In the genomic region with DNA sequence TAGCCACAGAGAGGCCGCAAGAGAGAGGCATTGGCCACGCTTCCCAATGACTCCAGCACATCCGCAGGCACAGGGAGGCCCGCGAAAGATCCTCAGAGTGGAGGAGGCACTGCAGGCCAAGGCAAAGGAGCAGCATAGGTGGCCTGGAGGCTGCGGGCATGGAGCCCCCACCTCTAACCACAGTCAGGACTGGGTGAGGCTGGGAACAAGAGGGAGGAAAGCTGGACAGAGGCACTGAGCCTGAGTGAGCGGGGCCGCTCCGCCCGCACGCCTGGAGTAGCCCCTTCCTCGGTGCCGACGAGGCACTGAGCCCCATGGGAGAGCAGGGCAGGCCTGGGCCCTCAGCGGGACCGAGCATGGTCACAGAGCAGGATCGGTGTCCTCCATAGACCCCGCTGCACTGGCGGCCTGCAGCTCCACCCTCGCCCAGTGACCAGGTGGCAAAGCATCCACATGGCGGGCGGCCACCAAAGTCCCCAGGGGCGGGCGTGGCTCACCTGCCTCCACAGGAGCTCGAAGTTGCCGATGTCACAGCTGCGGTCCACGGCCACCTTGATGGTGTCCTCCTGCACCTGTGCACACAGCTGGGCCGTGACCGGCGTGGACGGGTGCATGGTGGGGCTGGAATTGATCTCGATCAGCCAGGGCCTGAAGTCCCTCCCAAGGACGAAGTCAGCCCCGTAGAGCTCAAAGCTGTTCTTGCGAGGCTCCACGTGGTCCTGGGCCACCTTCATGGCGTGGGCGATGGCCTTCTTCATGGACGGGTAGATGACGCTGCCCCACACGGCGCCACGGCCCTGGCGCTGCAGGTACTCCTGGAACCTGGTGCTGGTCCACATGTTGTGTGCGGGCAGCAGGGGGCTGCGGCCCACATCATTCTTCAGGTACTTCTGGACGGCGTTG, we compare ENCODE assay signal across 38 cellular contexts. TPM values are rescaled to one million over a fixed set of nuclear protein-coding genes. Genes with fewer than 3 reads are reported as not detected.
DNase-seq lines count a peak whose midpoint lies in the region; ATAC-seq and TF ChIP-seq lines count a peak whose summit lies in the region.
"Had no signal": no experiment of that assay in that cellular context is flagged by ENCODE, and none has a peak within 500 bp of the region (broad histone marks: within the 10 kb centered on the region; RNA-seq: fewer than 3 reads in every experiment).

No MANE protein-coding gene starts in this region.

- no peaks in the 10 kb centered on the region for H4K20me1 ChIP-seq in Karpas-422 (ENCODE audit: insufficient read depth, low read depth, low read length)

- no peaks in the 10 kb centered on the region for H3K36me3 Mint-ChIP-seq in natural killer cell
- H3K36me3 Mint-ChIP-seq: activated naive CD8-positive, alpha-beta T cell treated with anti-CD3 and anti-CD28 coated beads, Interleukin-2, amount 10 ng/mL, durations not matched to agents 7 days and 5 days; memory B cell had no signal

- CTCF ChIA-PET in RWPE1 (lab: Yijun Ruan, JAX): interaction anchor here (0.6 to 1.7 kb wide), 4 partner anchors 73 to 302 kb away, joined by 3 to 12 read pairs (median 6); no protein-coding TSS in a partner anchor

- no peaks in the 10 kb centered on the region for H3K9me3 Mint-ChIP-seq in natural killer cell
- H3K9me3 Mint-ChIP-seq: activated CD4-positive, alpha-beta memory T cell treated with anti-CD3 and anti-CD28 coated beads, Interleukin-2, amount 10 ng/mL, durations not matched to agents 7 days and 5 days; activated naive CD8-positive, alpha-beta T cell treated with anti-CD3 and anti-CD28 coated beads, Interleukin-2, amount 10 ng/mL, durations not matched to agents 7 days and 5 days; memory B cell; neural crest cell had no signal

- H3K27ac Mint-ChIP-seq in natural killer cell: no peak overlapping the region
- H3K27ac Mint-ChIP-seq: activated CD4-positive, alpha-beta memory T cell treated with anti-CD3 and anti-CD28 coated beads, Interleukin-2, amount 10 ng/mL, durations not matched to agents 7 days and 5 days; activated naive CD8-positive, alpha-beta T cell treated with anti-CD3 and anti-CD28 coated beads, Interleukin-2, amount 10 ng/mL, durations not matched to agents 7 days and 5 days; memory B cell; T-helper 17 cell had no signal

- no peaks in the 10 kb centered on the region for H3K27me3 Mint-ChIP-seq in natural killer cell (ENCODE audit: low read depth in 2 of 2)

- no peak overlapping the region for H3K27ac ChIP-seq in coronary artery
- no peak overlapping the region for H3K27ac ChIP-seq in Karpas-422 (ENCODE audit: low read length)
- no peak overlapping the region for H3K27ac ChIP-seq in RWPE1
- H3K27ac ChIP-seq: ascending aorta, SK-N-MC, stomach had no signal

- H3K27me3 ChIP-seq in BE2C (0 out of 2 replicates have a peak, but pooled peaks cover 4% of the 10 kb centered on the region), Karpas-422 (ENCODE audit: low read length) (no peaks in the 10 kb centered on the region)
- H3K27me3 ChIP-seq: ascending aorta had no signal

- intact Hi-C loops in posterior vena cava (cut with DNase I) (loop anchor here (2.0 kb wide), 2 partner anchors 103 to 105 kb away; no protein-coding TSS in a partner anchor), natural killer cell (cut with micrococcal nuclease) (no loop called here)

- H3K4me3 ChIP-seq in BE2C (ENCODE audit: low read depth, low read length) (no peak overlapping the region), coronary artery (no peak overlapping the region), Karpas-422 (ENCODE audit: low read length) (no peak overlapping the region)
- H3K4me3 ChIP-seq: ascending aorta, SK-N-MC, stomach had no signal

- H3K4me1 ChIP-seq in BE2C (no peaks in the 10 kb centered on the region; the same call in 1 of the 2 replicates), Karpas-422 (ENCODE audit: low read length) (no peaks in the 10 kb centered on the region)

- H3K9me2 ChIP-seq in Karpas-422 (replicated peaks; ENCODE audit: insufficient read depth, low read length): no peaks in the 10 kb centered on the region

- ATAC-seq in natural killer cell: no peak

- POLR2A ChIA-PET in RWPE1 (lab: Yijun Ruan, JAX; ENCODE audit: low non-redundant PET): no interaction called here

- H3K4me2 ChIP-seq in Karpas-422 (ENCODE audit: low read depth, low read length, poor library complexity, severe bottlenecking): no peak overlapping the region

- peaks cover 0 to 6% of the 10 kb centered on the region in 2 donors for H3K4me1 Mint-ChIP-seq in natural killer cell
- H3K4me1 Mint-ChIP-seq: neural crest cell had no signal

- H3K79me2 ChIP-seq in Karpas-422 (ENCODE audit: low read length): no peaks in the 10 kb centered on the region

- no peak overlapping the region for H3K4me3 Mint-ChIP-seq in natural killer cell
- H3K4me3 Mint-ChIP-seq: activated CD4-positive, alpha-beta memory T cell treated with anti-CD3 and anti-CD28 coated beads, Interleukin-2, amount 10 ng/mL, durations not matched to agents 7 days and 5 days; activated naive CD8-positive, alpha-beta T cell treated with anti-CD3 and anti-CD28 coated beads, Interleukin-2, amount 10 ng/mL, durations not matched to agents 7 days and 5 days; neural crest cell; T-helper 17 cell had no signal

- no peak overlapping the region for H2AFZ ChIP-seq in Karpas-422 (ENCODE audit: low read length)

- DNase-seq in AG08396 (ENCODE audit: low spot score) (peak; percentile 24), BE2C (peak; percentile 11), coronary artery (ENCODE audit: low spot score) (peak; percentile 71), posterior vena cava (ENCODE audit: low spot score) (peak; percentile 81), Karpas-422 (no peak), natural killer cell (no peak), RWPE1 (ENCODE audit: low spot score) (no peak)
- DNase-seq: activated CD4-positive, alpha-beta memory T cell treated with anti-CD3 and anti-CD28 coated beads, Interleukin-2, amount 10 ng/mL, durations not matched to agents 7 days and 5 days; activated gamma-delta T cell treated with Interleukin-2 at 50 U/mL for 16 hours; activated naive CD8-positive, alpha-beta T cell treated with anti-CD3 and anti-CD28 coated beads, Interleukin-2, amount 10 ng/mL, durations not matched to agents 7 days and 5 days; Calu3; cortex of kidney; DMS79 treated with DMSO at 0.1 percent for 48 hours; effector memory CD4-positive, alpha-beta T cell; erythroblast; GDM1; HCEC 1CT; KBM-7; NCI-H1092 treated with DMSO at 0.1 percent for 48 hours; NCI-H187; NCI-H2171; stimulated activated CD4-positive, alpha-beta T cell treated with anti-CD3 and anti-CD28 coated beads, Interleukin-12 subunit alpha, Interleukin-12 subunit beta, amount 100 ng/mL, for 4 hours; stimulated activated CD4-positive, alpha-beta T cell treated with anti-CD3 and anti-CD28 coated beads, Interleukin-4, amount 100 ng/mL, for 1 hour; stomach; T-helper 17 cell had no signal

- no peak overlapping the region for H3K9ac ChIP-seq in Karpas-422 (ENCODE audit: low read length)

- no peaks in the 10 kb centered on the region for H3K36me3 ChIP-seq in BE2C
- H3K36me3 ChIP-seq in Karpas-422 (ENCODE audit: insufficient read depth, low read length): no peaks in the 10 kb centered on the region
- H3K36me3 ChIP-seq: ascending aorta, stomach had no signal

- H3K9me3 ChIP-seq in BE2C: no peaks in the 10 kb centered on the region
- no peaks in the 10 kb centered on the region for H3K9me3 ChIP-seq in Karpas-422 (ENCODE audit: low read length)
- H3K9me3 ChIP-seq: ascending aorta, stomach had no signal

- TF ChIP-seq CTCF in BE2C (IDR thresholded peaks at IDR 0.05; ENCODE audit: low read depth, low read length) (no peak), coronary artery (IDR thresholded peaks at IDR 0.05) (no peak), natural killer cell (IDR thresholded peaks at IDR 0.05) (no peak), RWPE1 (conservative IDR thresholded peaks at IDR 0.05; ENCODE audit: low read depth) (no peak)

RNA-seq across cellular contexts. Expression of a gene that starts 18.9 kb away (rescaled TPM):
- polyA plus RNA-seq in BE2C (2012; ENCODE audit: insufficient read depth, insufficient read length, low read depth): not detected
- not detected for total RNA-seq in posterior vena cava
- not detected in 2 replicates for total RNA-seq in Karpas-422 (2014; rRNA removed; shearing (Covaris generic); ENCODE audit: low replicate concordance)
- total RNA-seq in natural killer cell: not detected
- total RNA-seq: activated CD4-positive, alpha-beta memory T cell treated with anti-CD3 and anti-CD28 coated beads, Interleukin-2, amount 10 ng/mL, durations not matched to agents 7 days and 5 days; activated naive CD8-positive, alpha-beta T cell treated with anti-CD3 and anti-CD28 coated beads, Interleukin-2, amount 10 ng/mL, durations not matched to agents 7 days and 5 days; ascending aorta; Calu3; glomerular endothelial cell; HT1080; left lobe of liver; MCF 10A; NCI-H460; RPMI7951; T-helper 17 cell had no signal
- polyA plus RNA-seq: AG04450, right cardiac atrium had no signal

RNA-seq across cellular contexts. Expression of a gene that starts 26.7 kb away (rescaled TPM):
- not detected for polyA plus RNA-seq in BE2C (2012; ENCODE audit: insufficient read depth, insufficient read length, low read depth)
- total RNA-seq in posterior vena cava: not detected
- not detected in 2 replicates for total RNA-seq in Karpas-422 (2014; rRNA removed; shearing (Covaris generic); ENCODE audit: low replicate concordance)
- total RNA-seq in natural killer cell: not detected
- total RNA-seq: activated CD4-positive, alpha-beta memory T cell treated with anti-CD3 and anti-CD28 coated beads, Interleukin-2, amount 10 ng/mL, durations not matched to agents 7 days and 5 days; activated naive CD8-positive, alpha-beta T cell treated with anti-CD3 and anti-CD28 coated beads, Interleukin-2, amount 10 ng/mL, durations not matched to agents 7 days and 5 days; ascending aorta; Calu3; glomerular endothelial cell; HT1080; left lobe of liver; MCF 10A; NCI-H460; neural crest cell; right cardiac atrium; RPMI7951; stomach; T-helper 17 cell had no signal
- polyA plus RNA-seq: AG04450, right cardiac atrium, stomach, thymus had no signal

RNA-seq across cellular contexts. Expression of a gene that starts 53.8 kb away (rescaled TPM):
- not detected for polyA plus RNA-seq in BE2C (2012; ENCODE audit: insufficient read depth, insufficient read length, low read depth)
- total RNA-seq in posterior vena cava (under 1 TPM; 0.19 to 0.28 TPM), natural killer cell (10 to 100 TPM; 67.7 to 96.1 (median 73.7) TPM)
- total RNA-seq in Karpas-422 (2014; rRNA removed; shearing (Covaris generic); ENCODE audit: low replicate concordance): not detected in 2 replicates
- total RNA-seq: Calu3, glomerular endothelial cell, left lobe of liver, MCF 10A, NCI-H460, RPMI7951, stomach had no signal
- polyA plus RNA-seq: stomach had no signal

RNA-seq across cellular contexts. Expression of a gene that starts 58.4 kb away (rescaled TPM):
- not detected for polyA plus RNA-seq in BE2C (2012; ENCODE audit: insufficient read depth, insufficient read length, low read depth)
- total RNA-seq in posterior vena cava (under 1 TPM; 0.43 to 0.56 TPM), natural killer cell (1 to 10 TPM in 2 of 3 donors, not detected in 1; 1.0 to 1.7 TPM)
- total RNA-seq in Karpas-422 (2014; rRNA removed; shearing (Covaris generic); ENCODE audit: low replicate concordance): 2.9 TPM in 1 of 2 replicates, not detected in the other
- total RNA-seq: activated CD4-positive, alpha-beta memory T cell treated with anti-CD3 and anti-CD28 coated beads, Interleukin-2, amount 10 ng/mL, durations not matched to agents 7 days and 5 days; activated naive CD8-positive, alpha-beta T cell treated with anti-CD3 and anti-CD28 coated beads, Interleukin-2, amount 10 ng/mL, durations not matched to agents 7 days and 5 days; ascending aorta; Calu3; HT1080; left lobe of liver; MCF 10A; neural crest cell; RPMI7951; T-helper 17 cell had no signal

Comparison
In these comparisons a context has a peak if more than half of its experiments do, and no peak if none do; other contexts are left out.
1. DNase-seq: peak in AG08396 (single experiment), BE2C (single experiment), coronary artery (single experiment) and posterior vena cava (single experiment); none in Karpas-422 (single experiment), natural killer cell (single experiment) and RWPE1 (single experiment).
2. RNA of a gene that starts 53.8 kb away (total RNA-seq): 67.7 to 96.1 TPM in natural killer cell; 0.19 to 0.28 TPM in posterior vena cava and not detected in Karpas-422; every median in the first group is over 10 times any median in the second.